8 cellular contexts compared by ENCODE assay signal in the genomic region with DNA sequence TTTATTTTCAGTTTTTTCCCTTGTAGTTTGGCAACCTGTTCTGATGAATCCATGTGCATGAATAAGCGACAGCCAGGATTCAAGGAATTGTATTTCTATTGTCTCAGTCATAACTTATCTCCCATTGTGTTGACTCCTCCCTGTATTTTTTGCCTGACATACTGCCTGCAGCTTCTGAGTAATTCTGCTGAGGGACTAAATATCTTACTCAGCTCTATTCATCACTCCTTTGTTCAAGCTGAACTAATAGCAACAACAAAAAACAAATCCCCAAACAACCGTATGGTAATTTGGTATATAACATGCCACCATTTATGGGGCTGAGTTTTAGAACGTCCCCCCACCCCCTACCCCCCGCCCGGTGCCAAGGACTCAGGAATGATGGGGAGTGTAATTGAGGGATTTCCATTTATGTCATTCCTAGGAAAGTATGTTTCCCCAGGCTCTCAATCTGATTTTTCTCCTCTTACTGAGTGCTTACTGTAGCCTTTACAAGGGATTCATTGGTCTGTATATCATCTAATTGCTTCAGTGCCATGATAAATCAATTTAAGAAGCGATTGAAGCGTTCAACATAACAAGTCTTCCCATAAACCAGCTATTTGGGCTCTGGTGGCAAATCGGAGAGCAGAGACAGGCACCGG. TPM values are rescaled to one million over a fixed set of nuclear protein-coding genes. Genes with fewer than 3 reads are reported as not detected.
A peak's percentile ranks its signal among the peaks of the same experiment; 100 is the strongest.
DNase-seq lines count a peak whose midpoint lies in the region; ATAC-seq, FAIRE-seq and TF ChIP-seq lines count a peak whose summit lies in the region.

No MANE protein-coding gene starts in this region.

- H3K9me3 ChIP-seq in thoracic aorta, result no peaks in the 10 kb centered on the region

- peak overlapping the region; percentile 77 for H3K4me3 ChIP-seq in thoracic aorta

- H3K27me3 ChIP-seq in thoracic aorta (replicated peaks; ENCODE audit: insufficient read depth), result no peaks in the 10 kb centered on the region

- DNase-seq in stimulated activated naive CD8-positive, alpha-beta T cell treated with anti-CD3 and anti-CD28 coated beads, Interleukin-15, Interleukin-2, amounts not matched to agents 100 U/mL and 50 U/mL, for 24 hours, result no peak
- DNase-seq in thoracic aorta (ENCODE audit: low spot score) (no peak), NCI-H1092 (lab: John Stamatoyannopoulos, UW) (no peak)

- TF ChIP-seq CTCF in thoracic aorta (IDR thresholded peaks at IDR 0.05), result no peak

- H3K27ac Mint-ChIP-seq in stimulated activated naive CD8-positive, alpha-beta T cell treated with anti-CD3 and anti-CD28 coated beads, Interleukin-15, Interleukin-2, amounts not matched to agents 100 ng/mL and 50 ng/mL, for 24 hours, result peak overlapping the region; percentile 91
- peak overlapping the region; percentile 76 for H3K27ac Mint-ChIP-seq in activated naive CD8-positive, alpha-beta T cell

- peak overlapping the region; percentile 65 to 79 for H3K27ac ChIP-seq in thoracic aorta

- ATAC-seq in stimulated activated naive CD8-positive, alpha-beta T cell treated with anti-CD3 and anti-CD28 coated beads, Interleukin-15, Interleukin-2, amounts not matched to agents 100 U/mL and 50 U/mL, for 24 hours, result no peak
- ATAC-seq in thoracic aorta (ENCODE audit: insufficient number of reproducible peaks, low FRiP score, low read depth) (no peak), GM18868 (IDR thresholded peaks at IDR 0.05; ENCODE audit: unreplicated experiment) (no peak), HG03571 (IDR thresholded peaks at IDR 0.05; ENCODE audit: unreplicated experiment) (no peak)

- no peaks in the 10 kb centered on the region for H3K36me3 Mint-ChIP-seq in stimulated activated naive CD8-positive, alpha-beta T cell treated with anti-CD3 and anti-CD28 coated beads, Interleukin-15, Interleukin-2, amounts not matched to agents 100 ng/mL and 50 ng/mL, for 24 hours (ENCODE audit: low read depth)
- no peaks in the 10 kb centered on the region for H3K36me3 Mint-ChIP-seq in activated naive CD8-positive, alpha-beta T cell

- no peaks in the 10 kb centered on the region for H3K36me3 ChIP-seq in thoracic aorta

- peak; percentile 5 for FAIRE-seq in islet of Langerhans (lab: Jason Lieb, UNC)

- H3K9me3 Mint-ChIP-seq in stimulated activated naive CD8-positive, alpha-beta T cell treated with anti-CD3 and anti-CD28 coated beads, Interleukin-15, Interleukin-2, amounts not matched to agents 100 ng/mL and 50 ng/mL, for 24 hours, result no peaks in the 10 kb centered on the region
- H3K9me3 Mint-ChIP-seq in activated naive CD8-positive, alpha-beta T cell (ENCODE audit: low read depth), result no peaks in the 10 kb centered on the region

- peak overlapping the region; percentile 86 for H3K4me3 Mint-ChIP-seq in stimulated activated naive CD8-positive, alpha-beta T cell treated with anti-CD3 and anti-CD28 coated beads, Interleukin-15, Interleukin-2, amounts not matched to agents 100 ng/mL and 50 ng/mL, for 24 hours
- peak overlapping the region; percentile 89 for H3K4me3 Mint-ChIP-seq in activated naive CD8-positive, alpha-beta T cell

- peaks cover 48% of the 10 kb centered on the region for H3K4me1 Mint-ChIP-seq in stimulated activated naive CD8-positive, alpha-beta T cell treated with anti-CD3 and anti-CD28 coated beads, Interleukin-15, Interleukin-2, amounts not matched to agents 100 ng/mL and 50 ng/mL, for 24 hours (ENCODE audit: low read depth)
- H3K4me1 Mint-ChIP-seq in activated naive CD8-positive, alpha-beta T cell (ENCODE audit: low read depth), result peaks cover 33% of the 10 kb centered on the region

- H3K4me1 ChIP-seq in thoracic aorta (ENCODE audit: control insufficient read depth in 1 of 2, low read depth in 2 of 2), result peaks cover 0 to 8% of the 10 kb centered on the region in 2 donors

- no peaks in the 10 kb centered on the region for H3K27me3 Mint-ChIP-seq in stimulated activated naive CD8-positive, alpha-beta T cell treated with anti-CD3 and anti-CD28 coated beads, Interleukin-15, Interleukin-2, amounts not matched to agents 100 ng/mL and 50 ng/mL, for 24 hours
- no peaks in the 10 kb centered on the region for H3K27me3 Mint-ChIP-seq in activated naive CD8-positive, alpha-beta T cell

RNA-seq across cellular contexts. Expression of gene HSD17B4, which starts 40.9 kb away (rescaled TPM):
- 100 to 1,000 TPM; 168 to 174 TPM for total RNA-seq in thoracic aorta

RNA-seq across cellular contexts. Expression of gene TNFAIP8, which starts 55.6 kb away (rescaled TPM):
- total RNA-seq in thoracic aorta, result 10 to 100 TPM; 16.8 to 34.1 TPM
